2 cellular contexts compared by ENCODE assay signal in genomic region chr16:81447383-81448101, GRCh38.
TF ChIP-seq lines count a peak whose summit lies in the region.

No MANE protein-coding gene starts in this region.

TF ChIP-seq in SK-N-SH, 30 proteins besides CTCF, POLR2A, EP300 and RAD21 (continued from another document):
- TF ChIP-seq REST (IDR thresholded peaks at IDR 0.05; ENCODE audit: low read depth, low read length) (no peak), TAF1 (IDR thresholded peaks at IDR 0.05; ENCODE audit: borderline replicate concordance, low read depth, low read length) (no peak)

TF ChIP-seq in SK-N-SH treated with all-trans-retinoic acid at 6 μM for 48 hours, 23 proteins besides CTCF, POLR2A, EP300 and RAD21 (continued from another document):
- no peak for TF ChIP-seq CREB5 (CRISPR knock-in tag; IDR thresholded peaks at IDR 0.05; ENCODE audit: low read depth)
